Comparison of ENCODE assay signal across 8 cellular contexts in the genomic region with DNA sequence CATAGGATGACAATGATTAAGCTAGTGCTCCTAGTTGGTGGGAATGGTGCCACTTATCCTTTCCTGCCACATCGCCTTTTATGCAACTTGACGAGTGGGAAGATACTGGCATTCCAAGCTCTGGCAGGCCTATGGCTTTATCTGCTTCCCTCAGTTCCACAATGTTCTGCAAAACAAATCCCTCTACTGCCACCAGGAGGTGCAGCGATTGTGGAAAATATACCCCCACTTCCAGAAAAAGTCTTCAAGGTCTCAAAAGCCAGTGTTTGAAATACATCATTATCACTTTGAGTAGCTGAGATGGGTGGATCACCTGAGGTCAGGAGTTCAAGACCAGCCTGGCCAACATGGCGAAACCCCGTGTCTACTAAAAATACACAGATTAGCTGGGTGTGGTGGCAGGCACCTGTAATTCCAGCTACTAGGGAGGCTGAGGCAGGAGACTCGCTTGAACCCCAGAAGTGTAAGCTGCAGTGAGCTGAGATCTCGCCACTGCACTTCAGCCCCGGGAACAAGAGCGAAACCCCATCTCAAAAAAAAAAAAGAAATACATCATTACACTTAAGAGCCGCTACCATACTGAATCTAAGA. TPM values are rescaled to one million over a fixed set of nuclear protein-coding genes. Genes with fewer than 3 reads are reported as not detected.
A peak's percentile ranks its signal among the peaks of the same experiment; 100 is the strongest.
DNase-seq lines count a peak whose midpoint lies in the region; ATAC-seq lines count a peak whose summit lies in the region.

No MANE protein-coding gene starts in this region.

- H3K36me3 Mint-ChIP-seq in activated naive CD4-positive, alpha-beta T cell treated with anti-CD3 and anti-CD28 coated beads for 36 hours (ENCODE audit: low read depth), result peaks cover 5% of the 10 kb centered on the region
- peaks cover 0 to 7% of the 10 kb centered on the region in 2 donors for H3K36me3 Mint-ChIP-seq in activated naive CD4-positive, alpha-beta T cell treated with anti-CD3 and anti-CD28 coated beads, Interleukin-2, amount 50 U/mL, for 72 hours

- ATAC-seq in activated naive CD4-positive, alpha-beta T cell treated with anti-CD3 and anti-CD28 coated beads, Interleukin-2, amount 50 U/mL, for 72 hours, result no peak
- no peak for ATAC-seq in HG03045 (IDR thresholded peaks at IDR 0.05; ENCODE audit: unreplicated experiment)
- ATAC-seq in HG02798 (IDR thresholded peaks at IDR 0.05; ENCODE audit: poor library complexity, unreplicated experiment), result no peak

- H4K12ac ChIP-seq in trophoblast cell (ENCODE audit: low read depth, low read length), result no peak overlapping the region

- H3K4me1 Mint-ChIP-seq in activated naive CD4-positive, alpha-beta T cell treated with anti-CD3 and anti-CD28 coated beads for 36 hours (ENCODE audit: low read depth), result peaks cover 60% of the 10 kb centered on the region

- H2AK5ac ChIP-seq in trophoblast cell (ENCODE audit: low read length), result no peak overlapping the region

- H3K27ac Mint-ChIP-seq in activated naive CD4-positive, alpha-beta T cell treated with anti-CD3 and anti-CD28 coated beads for 36 hours, result peak overlapping the region; percentile 8
- no peak overlapping the region for H3K27ac Mint-ChIP-seq in activated naive CD4-positive, alpha-beta T cell treated with anti-CD3 and anti-CD28 coated beads, Interleukin-2, amount 50 U/mL, for 72 hours

- H3K27me3 Mint-ChIP-seq in activated naive CD4-positive, alpha-beta T cell treated with anti-CD3 and anti-CD28 coated beads for 36 hours (ENCODE audit: low read depth), result no peaks in the 10 kb centered on the region

- no peaks in the 10 kb centered on the region for H3K9me3 Mint-ChIP-seq in activated naive CD4-positive, alpha-beta T cell treated with anti-CD3 and anti-CD28 coated beads for 36 hours
- H3K9me3 Mint-ChIP-seq in activated naive CD4-positive, alpha-beta T cell treated with anti-CD3 and anti-CD28 coated beads, Interleukin-2, amount 50 U/mL, for 72 hours, result no peaks in the 10 kb centered on the region

- no peak overlapping the region for H3K4me2 ChIP-seq in trophoblast cell (ENCODE audit: low read length)

- H3K4ac ChIP-seq in trophoblast cell (ENCODE audit: low read depth, low read length), result peak overlapping the region; percentile 93

- H3K4me3 ChIP-seq in trophoblast cell (ENCODE audit: low read depth, low read length), result no peak overlapping the region

- CTCF ChIA-PET in activated naive CD4-positive, alpha-beta T cell treated with anti-CD3 and anti-CD28 coated beads for 36 hours (lab: Charles Lee), result interaction anchor here (0.6 to 2.3 kb wide), 16 partner anchors 9 to 94 kb away, joined by 3 to 18 read pairs (median 3); no protein-coding TSS in a partner anchor

- no peak overlapping the region for H2AFZ ChIP-seq in trophoblast cell (ENCODE audit: insufficient read depth, low read length, poor library complexity)

- no CpG with 5 or more reads among the region's 10 CpGs for WGBS in trophoblast cell (ENCODE audit: extremely low coverage, insufficient coverage, insufficient read length)

- no peaks in the 10 kb centered on the region for H3K27me3 ChIP-seq in trophoblast cell (ENCODE audit: insufficient read depth, low read length)

- H2BK120ac ChIP-seq in trophoblast cell (ENCODE audit: insufficient read depth, low read length, poor library complexity), result no peak overlapping the region

- no peak overlapping the region for H2BK12ac ChIP-seq in trophoblast cell (ENCODE audit: low read length)

- no peaks in the 10 kb centered on the region for H3K9me3 ChIP-seq in trophoblast cell (ENCODE audit: insufficient read depth, low read depth, low read length)

- H3K14ac ChIP-seq in trophoblast cell (ENCODE audit: low read length), result no peak overlapping the region

- intact Hi-C loops in activated naive CD4-positive, alpha-beta T cell treated with anti-CD3 and anti-CD28 coated beads for 36 hours (cut with micrococcal nuclease), result loop anchor here (1.0 to 10.0 kb wide), 8 partner anchors 63 to 1602 kb away; a partner anchor contains a TSS

- H3K79me2 ChIP-seq in trophoblast cell (ENCODE audit: control insufficient read depth, insufficient read depth, low read length, poor library complexity), result peaks cover 15% of the 10 kb centered on the region

- H3K36me3 ChIP-seq in trophoblast cell (ENCODE audit: control insufficient read depth in 1 of 2, insufficient read depth in 2 of 2, low read length in 2 of 2), result peaks cover 0 to 2% of the 10 kb centered on the region in 2 experiments

- peak; percentile 37 for DNase-seq in activated naive CD4-positive, alpha-beta T cell treated with anti-CD3 and anti-CD28 coated beads for 36 hours
- DNase-seq in activated naive CD4-positive, alpha-beta T cell treated with anti-CD3 and anti-CD28 coated beads, Interleukin-2, amount 50 U/mL, for 72 hours (ENCODE audit: low spot score in 2 of 2), result no peak
- DNase-seq in NAMALWA (ENCODE audit: low spot score), result peak; percentile 60
- DNase-seq in activated CD4-positive, alpha-beta T cell treated with anti-CD3 and anti-CD28 coated beads, Interleukin-2, amount 50 U/mL, for 1 hour, result peak; percentile 12
- DNase-seq in foreskin melanocyte, result peak; percentile 57
- peak; percentile 58 to 79 for DNase-seq in trophoblast cell

- H4K8ac ChIP-seq in trophoblast cell (ENCODE audit: low read depth, low read length), result no peak overlapping the region

- H3K4me3 Mint-ChIP-seq in activated naive CD4-positive, alpha-beta T cell treated with anti-CD3 and anti-CD28 coated beads for 36 hours, result no peak overlapping the region

- H3K9ac ChIP-seq in trophoblast cell (ENCODE audit: low read length), result no peak overlapping the region

- H3K27ac ChIP-seq in trophoblast cell (ENCODE audit: low read depth, low read length), result no peak overlapping the region

- H3K18ac ChIP-seq in trophoblast cell (ENCODE audit: low read length), result no peak overlapping the region

- H3K23ac ChIP-seq in trophoblast cell (ENCODE audit: low read length), result no peak overlapping the region

- peaks cover 9% of the 10 kb centered on the region for H3K79me1 ChIP-seq in trophoblast cell (ENCODE audit: low read length)

- H4K91ac ChIP-seq in trophoblast cell (ENCODE audit: low read depth, low read length), result no peak overlapping the region

- no peak overlapping the region for H2BK5ac ChIP-seq in trophoblast cell (ENCODE audit: low read depth, low read length, poor library complexity)

- no peaks in the 10 kb centered on the region for H3K4me1 ChIP-seq in trophoblast cell (ENCODE audit: control insufficient read depth in 1 of 2, insufficient read depth in 2 of 2, low read length in 2 of 2)

RNA-seq across cellular contexts. Expression of a gene that starts 3.4 kb away (rescaled TPM):
- total RNA-seq in activated naive CD4-positive, alpha-beta T cell treated with anti-CD3 and anti-CD28 coated beads for 36 hours, result 10 to 100 TPM; 31.0 to 32.7 TPM
- total RNA-seq in activated naive CD4-positive, alpha-beta T cell treated with anti-CD3 and anti-CD28 coated beads, Interleukin-2, amount 50 U/mL, for 72 hours, result 10 to 100 TPM; 48.4 to 71.0 TPM
- polyA plus RNA-seq in trophoblast cell (2013), result 89.3 and 92.0 TPM in 2 replicates

Comparison
In these comparisons a context has a peak if more than half of its experiments do, and no peak if none do; other contexts are left out.
1. DNase-seq: peak in activated naive CD4-positive, alpha-beta T cell treated with anti-CD3 and anti-CD28 coated beads for 36 hours (single experiment), NAMALWA (single experiment), activated CD4-positive, alpha-beta T cell treated with anti-CD3 and anti-CD28 coated beads, Interleukin-2, amount 50 U/mL, for 1 hour (single experiment), foreskin melanocyte (single experiment) and trophoblast cell (2 of 2); none in activated naive CD4-positive, alpha-beta T cell treated with anti-CD3 and anti-CD28 coated beads, Interleukin-2, amount 50 U/mL, for 72 hours (0 of 2).